ENCODE assay signal across 8 cellular contexts in the genomic region with DNA sequence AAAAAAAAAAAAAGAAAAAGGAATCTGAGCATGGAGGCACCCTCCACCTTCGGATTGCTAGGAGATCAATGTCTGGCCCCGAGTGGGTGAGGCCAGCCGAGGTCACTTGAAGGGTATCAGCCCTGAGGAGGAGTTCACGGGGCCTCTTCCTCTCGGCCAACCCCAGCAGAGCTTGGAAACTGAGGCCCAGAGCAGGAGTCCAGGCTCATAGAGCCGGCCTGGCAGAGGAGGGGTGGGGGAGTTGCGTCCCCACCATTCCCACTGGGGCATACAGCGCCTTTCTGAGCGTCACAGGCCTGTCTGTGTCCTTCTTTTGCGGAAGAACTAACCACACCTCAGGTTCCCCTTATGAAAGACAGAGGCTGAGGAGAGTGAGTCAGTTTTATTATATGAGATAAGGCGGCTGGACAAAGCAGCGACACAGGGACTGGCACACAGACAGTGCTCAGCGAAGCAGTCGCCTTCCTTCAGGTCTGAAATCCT. TPM values are rescaled to one million over a fixed set of nuclear protein-coding genes. Genes with fewer than 3 reads are reported as not detected.
DNase-seq lines count a peak whose midpoint lies in the region; TF ChIP-seq lines count a peak whose summit lies in the region.

No MANE protein-coding gene starts in this region.

- H3K4me1 ChIP-seq in adipocyte (ENCODE audit: control insufficient read depth, insufficient read depth, low read length) (peaks cover 35% of the 10 kb centered on the region), tibial nerve (peaks cover 4 to 52% (median 45%) of the 10 kb centered on the region in 4 donors)

- no peak overlapping the region for H3K4me3 ChIP-seq in adipocyte (ENCODE audit: low read length)
- no peak overlapping the region for H3K4me3 ChIP-seq in tibial nerve

- no peak overlapping the region for H3K9ac ChIP-seq in adipocyte (ENCODE audit: low read length)

- H3K27me3 ChIP-seq in adipocyte (replicated peaks; ENCODE audit: control insufficient read depth, insufficient read depth, low read length) (no peaks in the 10 kb centered on the region), tibial nerve (peaks cover 0 to 1% of the 10 kb centered on the region in 2 donors)

- no peak for TF ChIP-seq EP300 in tibial nerve (IDR thresholded peaks at IDR 0.05)

- in situ Hi-C loops in KBM-7 (cut with MboI; ENCODE audit: low pct_unique_long_range_greater_than_20kb, low sequenced_read_pairs), result no loop called here

- H3K9me3 ChIP-seq in adipocyte (ENCODE audit: control insufficient read depth, low read length) (no peaks in the 10 kb centered on the region), tibial nerve (no peaks in the 10 kb centered on the region)

- TF ChIP-seq CTCF in tibial nerve (IDR thresholded peaks at IDR 0.05), result no peak

- H3K27ac ChIP-seq in tibial nerve, result peak overlapping the region in 3 of 4 donors; percentile 30 to 88 (median 66)

- 73 to 87% methylated on average over 14 of the region's 14 CpGs for WGBS in tibial nerve, 2 donors

- DNase-seq in KBM-7, result peak; percentile 78
- peak; percentile 53 for DNase-seq in adipocyte (ENCODE audit: low read depth)
- DNase-seq in kidney tubule cell (ENCODE audit: low spot score), result peak; percentile 87
- no peak for DNase-seq in tibial nerve (ENCODE audit: low spot score in 2 of 2)
- no peak for DNase-seq in AG08396 (ENCODE audit: low spot score)
- DNase-seq in hippocampal formation (lab: John Stamatoyannopoulos, UW), result no peak
- no peak for DNase-seq in NCI-H1436 treated with DMSO at 0.1 percent for 48 hours (lab: John Stamatoyannopoulos, UW)
- DNase-seq in NCI-H510A treated with DMSO at 0.1 percent for 48 hours (lab: John Stamatoyannopoulos, UW), result no peak

- H3K36me3 ChIP-seq in adipocyte (ENCODE audit: control insufficient read depth, insufficient read depth, low read length, severe bottlenecking) (no peaks in the 10 kb centered on the region), tibial nerve (no peaks in the 10 kb centered on the region)

- no peak for TF ChIP-seq POLR2A in tibial nerve (IDR thresholded peaks at IDR 0.05)

RNA-seq across cellular contexts. Expression of a gene that starts 17.1 kb away (rescaled TPM):
- total RNA-seq in tibial nerve, result 10 to 100 TPM; 30.0 to 66.9 (median 35.9) TPM

RNA-seq across cellular contexts. Expression of a gene that starts 39.4 kb away (rescaled TPM):
- total RNA-seq in tibial nerve, result 10 to 100 TPM in 2 of 4 donors, 1 to 10 TPM in 2; 7.8 to 19.3 (median 11.1) TPM

Comparison
In these comparisons a context has a peak if more than half of its experiments do, and no peak if none do; other contexts are left out.
1. DNase-seq: peak in KBM-7 (single experiment), adipocyte (single experiment) and kidney tubule cell (single experiment); none in tibial nerve (0 of 2), AG08396 (single experiment), hippocampal formation (0 of 2), NCI-H1436 treated with DMSO at 0.1 percent for 48 hours (single experiment) and NCI-H510A treated with DMSO at 0.1 percent for 48 hours (single experiment).